ENCODE assay signal across 8 cellular contexts in the genomic region with DNA sequence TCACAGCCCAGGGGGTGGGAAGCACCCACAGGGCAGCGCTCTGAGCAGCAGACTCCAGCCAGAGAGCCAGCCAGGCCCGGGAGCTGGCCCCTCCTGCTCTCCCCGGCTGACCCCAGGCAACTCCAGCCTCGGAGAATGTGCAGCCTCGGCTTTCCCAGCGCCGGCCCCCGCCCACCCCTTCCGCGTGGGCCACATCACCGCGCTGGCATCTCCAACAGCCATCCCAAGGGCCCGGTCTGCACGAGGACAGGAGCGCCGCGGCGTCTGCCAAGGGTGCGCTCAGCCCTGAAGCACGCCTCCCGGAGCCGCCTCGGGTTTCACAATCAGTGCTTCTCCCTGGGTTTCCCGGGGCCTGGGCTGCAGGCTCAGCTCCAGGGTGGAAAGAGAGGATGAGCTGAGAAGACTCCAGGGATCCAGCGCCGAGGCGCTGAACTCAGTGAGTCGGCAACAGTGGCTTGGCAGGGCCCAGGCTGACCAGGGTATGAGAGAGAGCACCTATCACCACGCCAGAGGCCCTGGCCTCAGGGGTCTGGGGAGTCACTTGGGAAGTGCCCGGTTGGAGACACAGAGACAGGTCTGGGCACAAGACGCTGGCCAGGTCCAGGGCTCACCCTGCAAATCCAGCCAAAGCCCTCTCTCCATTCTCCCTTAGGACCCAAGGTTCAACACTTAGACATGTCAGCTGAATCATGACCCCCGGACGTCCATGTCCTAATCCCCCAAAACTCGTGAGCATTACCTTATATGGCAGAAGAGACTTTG.
DNase-seq lines count a peak whose midpoint lies in the region; ATAC-seq and TF ChIP-seq lines count a peak whose summit lies in the region.

No MANE protein-coding gene starts in this region.

- H3K4me3 Mint-ChIP-seq in H9 = no peak overlapping the region; a peak in 1 of 5 replicates

- no peak overlapping the region for H2BK20ac ChIP-seq in H9 (ENCODE audit: low read depth, low read length, poor library complexity, severe bottlenecking)

- no peak overlapping the region for H3K23ac ChIP-seq in H9 (ENCODE audit: insufficient read length, low read depth, low read length)

- H3K4me2 ChIP-seq in H9 (ENCODE audit: insufficient read depth, insufficient read length, low read length) (no peak overlapping the region), smooth muscle cell (peak overlapping the region; percentile 55)

- H2BK15ac ChIP-seq in H9 (ENCODE audit: low read depth, low read length) = no peak overlapping the region

- H3K56ac ChIP-seq in H9 (ENCODE audit: insufficient read length, low read depth, low read length) = no peak overlapping the region

- no peaks in the 10 kb centered on the region for H3K9me3 Mint-ChIP-seq in H9

- TF ChIP-seq CTCF in H9 (conservative IDR thresholded peaks at IDR 0.05) (no peak), brain microvascular endothelial cell (IDR thresholded peaks at IDR 0.05; ENCODE audit: low read depth, low read length, missing control alignments) (no peak), kidney epithelial cell (IDR thresholded peaks at IDR 0.05; ENCODE audit: insufficient read depth, low read length, poor library complexity, severe bottlenecking) (no peak), smooth muscle cell (IDR thresholded peaks at IDR 0.05; ENCODE audit: borderline replicate concordance, insufficient read depth, poor library complexity, severe bottlenecking) (no peak)

- H3K9ac ChIP-seq in H9 (ENCODE audit: extremely low read depth, insufficient read length, low read length) (no peak overlapping the region), smooth muscle cell (ENCODE audit: low read depth) (peak overlapping the region; percentile 53)

- no peak overlapping the region for H2BK12ac ChIP-seq in H9 (ENCODE audit: insufficient read length, low read depth, low read length)

- H4K91ac ChIP-seq in H9 (ENCODE audit: insufficient read length, low read depth, low read length) = no peak overlapping the region

- H3K18ac ChIP-seq in H9 (ENCODE audit: insufficient read length, low read depth, low read length) = no peak overlapping the region

- no peak overlapping the region for H3T11ph ChIP-seq in H9 (ENCODE audit: low read length)

- no peak overlapping the region for H4K8ac ChIP-seq in H9 (replicated peaks; ENCODE audit: insufficient read length, low read depth, low read length)

- H3K79me1 ChIP-seq in H9 (ENCODE audit: insufficient read depth, low read depth, low read length, poor library complexity, severe bottlenecking) = no peaks in the 10 kb centered on the region

- H2BK5ac ChIP-seq in H9 (ENCODE audit: insufficient read length, low read length) = no peak overlapping the region

- no peak overlapping the region for H2AFZ ChIP-seq in H9 (ENCODE audit: low read length)
- H2AFZ ChIP-seq in smooth muscle cell (ENCODE audit: low read depth) = no peak overlapping the region

- H3K4me3 ChIP-seq in brain microvascular endothelial cell (ENCODE audit: low read depth, low read length) (no peak overlapping the region), kidney epithelial cell (ENCODE audit: low read depth, low read length) (no peak overlapping the region), smooth muscle cell (no peak overlapping the region)

- WGBS in H9 (ENCODE audit: extremely low coverage, insufficient read length, low lambda C conversion rate) = no CpG with 5 or more reads among the region's 34 CpGs
- 26% methylated on average over 31 of the region's 34 CpGs for whole genome bisulfite sequencing in smooth muscle cell (ENCODE audit: low lambda C conversion rate)

- no peaks in the 10 kb centered on the region for H3K23me2 ChIP-seq in H9 (ENCODE audit: insufficient read length, low read depth, low read length, poor library complexity, severe bottlenecking)

- no peak for ATAC-seq in HG03280 (IDR thresholded peaks at IDR 0.05; ENCODE audit: unreplicated experiment)
- ATAC-seq in HG03432 (IDR thresholded peaks at IDR 0.05; ENCODE audit: unreplicated experiment) = no peak

- in situ Hi-C loops in brain microvascular endothelial cell (cut with HindIII; ENCODE audit: low pct_ligation_motif_present, low sequenced_read_pairs) = no loop called here

- H3K27me3 ChIP-seq in H9 (ENCODE audit: insufficient read depth, low read length) (no peaks in the 10 kb centered on the region), brain microvascular endothelial cell (replicated peaks) (no peaks in the 10 kb centered on the region), kidney epithelial cell (ENCODE audit: control insufficient read depth, insufficient read depth, low read length) (no peaks in the 10 kb centered on the region), smooth muscle cell (ENCODE audit: low read depth) (no peaks in the 10 kb centered on the region)

- peaks cover 16 to 28% of the 10 kb centered on the region in 2 experiments for H3K4me1 Mint-ChIP-seq in H9

- H3K4ac ChIP-seq in H9 (ENCODE audit: low read depth, low read length) = no peak overlapping the region

- no peak overlapping the region for H2AK5ac ChIP-seq in H9 (ENCODE audit: insufficient read length, low read length)

- H3K36me3 Mint-ChIP-seq in H9 (ENCODE audit: insufficient read depth in 1 of 3, low read depth in 3 of 3) = no peaks in the 10 kb centered on the region

- H3K27me3 Mint-ChIP-seq in H9 (ENCODE audit: low read depth) = no peaks in the 10 kb centered on the region; the same call in none of the 2 replicates

- DNase-seq in H9 (peak; percentile 47), brain microvascular endothelial cell (peak; percentile 98), kidney epithelial cell (ENCODE audit: low read depth) (peak; percentile 72), smooth muscle cell (lab: John Stamatoyannopoulos, UW; ENCODE audit: unreplicated experiment) (peak; percentile 76), activated gamma-delta T cell (lab: John Stamatoyannopoulos, UW) (no peak)
- DNase-seq in activated CD4-positive, alpha-beta T cell treated with anti-CD3 and anti-CD28 coated beads for 1 hour = no peak

- H3K9me3 ChIP-seq in H9 (ENCODE audit: control insufficient read depth, low read depth, low read length) (no peaks in the 10 kb centered on the region), smooth muscle cell (replicated peaks; ENCODE audit: low read depth) (no peaks in the 10 kb centered on the region)

- H3K14ac ChIP-seq in H9 (ENCODE audit: insufficient read depth, low read length) = no peak overlapping the region; the same call in 1 of the 2 replicates

- H4K20me1 ChIP-seq in H9 (ENCODE audit: control insufficient read depth, insufficient read depth, insufficient read length) (no peaks in the 10 kb centered on the region), smooth muscle cell (ENCODE audit: low read depth) (no peaks in the 10 kb centered on the region)

- no peak overlapping the region for H3K27ac ChIP-seq in H9 (ENCODE audit: insufficient read length, low read depth, low read length)
- H3K27ac ChIP-seq in brain microvascular endothelial cell = peak overlapping the region; percentile 91
- H3K27ac ChIP-seq in smooth muscle cell (ENCODE audit: low read depth) = peak overlapping the region; percentile 94

- H2BK120ac ChIP-seq in H9 (ENCODE audit: low read depth, low read length, poor library complexity, severe bottlenecking) = no peak overlapping the region

- H3K27ac Mint-ChIP-seq in H9 = peak overlapping the region; percentile 21 to 78 (median 23); a peak in 3 of 7 replicates

- H3K4me1 ChIP-seq in H9 (ENCODE audit: insufficient read depth, low read length) (no peaks in the 10 kb centered on the region), smooth muscle cell (ENCODE audit: low read depth) (peaks cover 22% of the 10 kb centered on the region)

- no peaks in the 10 kb centered on the region for H3K79me2 ChIP-seq in H9 (ENCODE audit: insufficient read depth, low read length)
- H3K79me2 ChIP-seq in smooth muscle cell (ENCODE audit: low read depth) = no peaks in the 10 kb centered on the region

- no peak overlapping the region for H4K5ac ChIP-seq in H9 (ENCODE audit: insufficient read length, low read depth, low read length)

- H3K36me3 ChIP-seq in brain microvascular endothelial cell (replicated peaks) = peaks cover 2% of the 10 kb centered on the region
- H3K36me3 ChIP-seq in kidney epithelial cell (ENCODE audit: control insufficient read depth, insufficient read depth, low read length) = no peaks in the 10 kb centered on the region
- H3K36me3 ChIP-seq in smooth muscle cell (ENCODE audit: low read depth) = no peaks in the 10 kb centered on the region

- peaks cover 8% of the 10 kb centered on the region for H3F3A ChIP-seq in smooth muscle cell (ENCODE audit: low read depth)

Comparison
In these comparisons a context has a peak if more than half of its experiments do, and no peak if none do; other contexts are left out.
1. DNase-seq: peak in H9 (single experiment), brain microvascular endothelial cell (single experiment), kidney epithelial cell (single experiment) and smooth muscle cell (single experiment); none in activated CD4-positive, alpha-beta T cell treated with anti-CD3 and anti-CD28 coated beads for 1 hour (single experiment) and activated gamma-delta T cell (single experiment).